ENCODE assay signal across 28 cellular contexts in genomic region chr12:98863167-98863566, GRCh38.
DNase-seq lines count a peak whose midpoint lies in the region; ATAC-seq and TF ChIP-seq lines count a peak whose summit lies in the region.
"Had no signal": no experiment of that assay in that cellular context is flagged by ENCODE, and none has a peak within 500 bp of the region (broad histone marks: within the 10 kb centered on the region; RNA-seq: fewer than 3 reads in every experiment).

No MANE protein-coding gene starts in this region.

- peak overlapping the region; percentile 51; the same call in 1 of the 2 replicates for H3K27ac Mint-ChIP-seq in WTC11
- H3K27ac Mint-ChIP-seq: activated CD8-positive, alpha-beta T cell treated with anti-CD3 and anti-CD28 coated beads for 36 hours; activated naive CD8-positive, alpha-beta T cell; activated T-helper 2 cell treated with anti-CD3 and anti-CD28 coated beads, Interferon-gamma antibody, Interleukin-2, Interleukin-4, amounts not matched to agents 10 μg/mL and 5 μg/mL and 100 μg/mL, durations not matched to agents 14 hours and 24 hours and 36 hours; CD4-positive, CD25-positive, alpha-beta regulatory T cell; naive B cell; stimulated activated naive CD8-positive, alpha-beta T cell treated with anti-CD3 and anti-CD28 coated beads, Interleukin-15, Interleukin-2, amounts not matched to agents 100 ng/mL and 50 ng/mL, for 24 hours had no signal

- peaks cover 59% of the 10 kb centered on the region for H3K27me3 Mint-ChIP-seq in WTC11 (ENCODE audit: low read depth)
- H3K27me3 Mint-ChIP-seq: activated CD8-positive, alpha-beta T cell treated with anti-CD3 and anti-CD28 coated beads for 36 hours had no signal

- TF ChIP-seq CTCF in WTC11 (IDR thresholded peaks at IDR 0.05) = no peak

- H3K36me3 ChIP-seq in aorta (ENCODE audit: control insufficient read depth in 1 of 2, insufficient read depth in 2 of 2, low read length in 1 of 2) = peaks cover 0 to 2% of the 10 kb centered on the region in 2 donors
- H3K36me3 ChIP-seq: ascending aorta, cardiac muscle cell, esophagus squamous epithelium, tibial artery had no signal

- no peaks in the 10 kb centered on the region for H3K4me1 ChIP-seq in aorta (ENCODE audit: control insufficient read depth in 1 of 2, insufficient read depth in 2 of 2, low read length in 2 of 2)
- H3K4me1 ChIP-seq: ascending aorta, esophagus squamous epithelium, psoas muscle, tibial artery had no signal

- CTCF ChIA-PET in WTC11 (lab: Charles Lee) = interaction anchor here (0.7 to 2.0 kb wide), 6 partner anchors 8 to 233 kb away, joined by 3 to 5 read pairs (median 3); no protein-coding TSS in a partner anchor

- peaks cover 15% of the 10 kb centered on the region for H3K9me3 Mint-ChIP-seq in WTC11
- H3K9me3 Mint-ChIP-seq: activated CD8-positive, alpha-beta T cell treated with anti-CD3 and anti-CD28 coated beads for 36 hours; activated T-helper 2 cell treated with anti-CD3 and anti-CD28 coated beads, Interferon-gamma antibody, Interleukin-2, Interleukin-4, amounts not matched to agents 10 μg/mL and 5 μg/mL and 100 μg/mL, durations not matched to agents 14 hours and 24 hours and 36 hours; stimulated activated naive CD8-positive, alpha-beta T cell treated with anti-CD3 and anti-CD28 coated beads, Interleukin-15, Interleukin-2, amounts not matched to agents 100 ng/mL and 50 ng/mL, for 24 hours had no signal

- intact Hi-C loops in aorta (cut with DNase I) = no loop called here

- peaks cover 2% of the 10 kb centered on the region; the same call in 1 of the 2 replicates for H3K36me3 Mint-ChIP-seq in WTC11
- H3K36me3 Mint-ChIP-seq: activated naive CD8-positive, alpha-beta T cell; CD4-positive, CD25-positive, alpha-beta regulatory T cell had no signal

- 0 out of 2 replicates have a peak overlapping the region, but pooled peaks have one; percentile 15 for H3K4me3 Mint-ChIP-seq in WTC11
- H3K4me3 Mint-ChIP-seq: activated CD8-positive, alpha-beta T cell treated with anti-CD3 and anti-CD28 coated beads for 36 hours; activated naive CD8-positive, alpha-beta T cell; CD4-positive, CD25-positive, alpha-beta regulatory T cell; naive B cell; stimulated activated naive CD8-positive, alpha-beta T cell treated with anti-CD3 and anti-CD28 coated beads, Interleukin-15, Interleukin-2, amounts not matched to agents 100 ng/mL and 50 ng/mL, for 24 hours had no signal

- H3K4me3 ChIP-seq in aorta (ENCODE audit: low read length in 2 of 2) = no peak overlapping the region
- H3K4me3 ChIP-seq: ascending aorta, cardiac muscle cell, esophagus squamous epithelium, psoas muscle, tibial artery had no signal

- WGBS in aorta, 2 donors = 66 to 69% methylated on average over 3 of the region's 3 CpGs

- peak; percentile 97 for ATAC-seq in WTC11
- ATAC-seq in GM19467 (IDR thresholded peaks at IDR 0.05; ENCODE audit: unreplicated experiment) = no peak
- ATAC-seq in aorta (ENCODE audit: low FRiP score) = no peak
- ATAC-seq: activated CD8-positive, alpha-beta T cell treated with anti-CD3 and anti-CD28 coated beads for 36 hours; HCT116; left lobe of liver; psoas muscle had no signal

- H3K27me3 ChIP-seq in aorta (ENCODE audit: control insufficient read depth in 1 of 2, insufficient read depth in 2 of 2, low read length in 1 of 2) = no peaks in the 10 kb centered on the region
- H3K27me3 ChIP-seq: ascending aorta, cardiac muscle cell, esophagus squamous epithelium, tibial artery had no signal

- POLR2A ChIA-PET in WTC11 (lab: Charles Lee) = interaction anchor here (0.7 kb wide), 1 partner anchor 40 kb away, joined by 3 read pairs; no protein-coding TSS in a partner anchor

- H3K4me1 Mint-ChIP-seq in WTC11 = peaks cover 41% of the 10 kb centered on the region
- H3K4me1 Mint-ChIP-seq: CD4-positive, CD25-positive, alpha-beta regulatory T cell; naive B cell had no signal

- DNase-seq in NCI-H1417 (lab: John Stamatoyannopoulos, UW) (peak in 2 of 3 experiments; percentile 51 to 80), NCI-H1417 treated with DMSO at 0.1 percent for 48 hours (lab: John Stamatoyannopoulos, UW) (no peak), WTC11 (ENCODE audit: low spot score) (peak; percentile 49), iPS DF 4.7 (ENCODE audit: extremely low read depth, low spot score) (peak; percentile 60), substantia nigra (lab: John Stamatoyannopoulos, UW) (peak in 18 of 49 donors; percentile 7 to 68 (median 22)), GF-D8 (lab: John Stamatoyannopoulos, UW) (no peak), aorta (no peak)
- DNase-seq: 8988T; activated CD8-positive, alpha-beta T cell treated with anti-CD3 and anti-CD28 coated beads for 36 hours; CD4-positive, CD25-positive, alpha-beta regulatory T cell; esophagus squamous epithelium; foreskin melanocyte; naive B cell; NCI-H1930; NCI-H446; psoas muscle; Right ventricle myocardium superior; stimulated activated CD4-positive, alpha-beta T cell treated with anti-CD3 and anti-CD28 coated beads, Interleukin-15, amount 100 ng/mL, for 24 hours; T-helper 2 cell; tibial artery had no signal

- H3K9me3 ChIP-seq in aorta (ENCODE audit: control insufficient read depth, low read length) = no peaks in the 10 kb centered on the region
- H3K9me3 ChIP-seq: ascending aorta, esophagus squamous epithelium, psoas muscle, tibial artery had no signal

- H3K27ac ChIP-seq in substantia nigra (ENCODE audit: low read depth, low read length, poor library complexity, severe bottlenecking) (peak overlapping the region; percentile 68), aorta (ENCODE audit: low read depth in 1 of 2, low read length in 2 of 2) (no peak overlapping the region)
- H3K27ac ChIP-seq: ascending aorta, cardiac muscle cell, esophagus squamous epithelium, psoas muscle, tibial artery had no signal

TF ChIP-seq in WTC11, 78 proteins besides CTCF, POLR2A, EP300 and RAD21:
- TF ChIP-seq TEAD4 (CRISPR knock-in tag; IDR thresholded peaks at IDR 0.05) = no peak
- no peak for TF ChIP-seq GTF2I (CRISPR knock-in tag; conservative IDR thresholded peaks at IDR 0.05)
- peak; percentile 81 for TF ChIP-seq ZNF423 (CRISPR knock-in tag; IDR thresholded peaks at IDR 0.05)

Comparison
In these comparisons a context has a peak if more than half of its experiments do, and no peak if none do; other contexts are left out.
1. DNase-seq: peak in NCI-H1417 (2 of 3), WTC11 (single experiment) and iPS DF 4.7 (single experiment); none in NCI-H1417 treated with DMSO at 0.1 percent for 48 hours (single experiment), GF-D8 (single experiment) and aorta (0 of 2).